17 cellular contexts compared by ENCODE assay signal in genomic region chr21:44819283-44820243, GRCh38. TPM values are rescaled to one million over a fixed set of nuclear protein-coding genes. Genes with fewer than 3 reads are reported as not detected.
A peak's percentile ranks its signal among the peaks of the same experiment; 100 is the strongest.
DNase-seq lines count a peak whose midpoint lies in the region; ATAC-seq, FAIRE-seq and TF ChIP-seq lines count a peak whose summit lies in the region.
"Had no signal": no experiment of that assay in that cellular context is flagged by ENCODE, and none has a peak within 500 bp of the region (broad histone marks: within the 10 kb centered on the region; RNA-seq: fewer than 3 reads in every experiment).

No MANE protein-coding gene starts in this region.

- no peak for FAIRE-seq in D721Med (lab: Jason Lieb, UNC)
- FAIRE-seq: GM18507 had no signal

- WGBS in aorta, 2 donors: 97% methylated on average over 33 of the region's 33 CpGs

- H3K4me1 Mint-ChIP-seq in T-helper 1 cell treated with Interleukin-12 subunit alpha and Interleukin-12 subunit beta and Interleukin-4 antibody, amounts not matched to agents 30 μg/mL and 1 μg/mL, for 36 hours (ENCODE audit: low read depth): peaks cover 4% of the 10 kb centered on the region
- H3K4me1 Mint-ChIP-seq in IgD-negative memory B cell: peaks cover 5 to 10% (median 10%) of the 10 kb centered on the region in 3 donors
- H3K4me1 Mint-ChIP-seq in central memory CD8-positive, alpha-beta T cell: peaks cover 6% of the 10 kb centered on the region
- H3K4me1 Mint-ChIP-seq in neural crest cell: peaks cover 9% of the 10 kb centered on the region

- H3K9me3 ChIP-seq in aorta (ENCODE audit: control insufficient read depth, low read length): peaks cover 5% of the 10 kb centered on the region

- H3K4me3 Mint-ChIP-seq in T-helper 1 cell treated with Interleukin-12 subunit alpha and Interleukin-12 subunit beta and Interleukin-4 antibody, amounts not matched to agents 30 μg/mL and 1 μg/mL, for 36 hours: peak overlapping the region; percentile 54
- peak overlapping the region; percentile 64 to 86 (median 82) for H3K4me3 Mint-ChIP-seq in IgD-negative memory B cell
- peak overlapping the region; percentile 47 for H3K4me3 Mint-ChIP-seq in central memory CD8-positive, alpha-beta T cell
- H3K4me3 Mint-ChIP-seq in neural crest cell: peak overlapping the region; percentile 77

- DNase-seq in T-helper 1 cell (no peak), neural crest cell (ENCODE audit: low read depth, low spot score) (no peak), aorta (no peak), D721Med (ENCODE audit: insufficient read length, low spot score) (no peak), SIG-M5 (lab: John Stamatoyannopoulos, UW) (no peak)
- no peak for DNase-seq in central memory CD8-positive, alpha-beta T cell (ENCODE audit: low spot score in 2 of 2)
- DNase-seq: central memory CD4-positive, alpha-beta T cell; GF-D8; NCI-H1930; NCI-H748 treated with DMSO at 0.1 percent for 48 hours; Right ventricle myocardium superior had no signal

- H3K4me1 ChIP-seq in aorta (ENCODE audit: control insufficient read depth in 1 of 2, insufficient read depth in 2 of 2, low read length in 2 of 2): no peaks in the 10 kb centered on the region

- H3K4me3 ChIP-seq in aorta (ENCODE audit: low read length in 2 of 2): no peak overlapping the region

- H3K27ac Mint-ChIP-seq in T-helper 1 cell treated with Interleukin-12 subunit alpha and Interleukin-12 subunit beta and Interleukin-4 antibody, amounts not matched to agents 30 μg/mL and 1 μg/mL, for 36 hours: peak overlapping the region; percentile 62
- H3K27ac Mint-ChIP-seq in IgD-negative memory B cell (peak overlapping the region; percentile 43 to 90 (median 59)), neural crest cell (ENCODE audit: unreplicated experiment) (no peak overlapping the region)
- H3K27ac Mint-ChIP-seq in central memory CD8-positive, alpha-beta T cell (ENCODE audit: low read depth): no peak overlapping the region

- H3K9me3 Mint-ChIP-seq in T-helper 1 cell treated with Interleukin-12 subunit alpha and Interleukin-12 subunit beta and Interleukin-4 antibody, amounts not matched to agents 30 μg/mL and 1 μg/mL, for 36 hours: peaks cover 23% of the 10 kb centered on the region
- H3K9me3 Mint-ChIP-seq in IgD-negative memory B cell (peaks cover 5 to 17% (median 11%) of the 10 kb centered on the region in 3 donors), neural crest cell (peaks cover 19% of the 10 kb centered on the region)
- H3K9me3 Mint-ChIP-seq in central memory CD8-positive, alpha-beta T cell: peaks cover 17% of the 10 kb centered on the region

- no peaks in the 10 kb centered on the region for H3K27me3 ChIP-seq in aorta (ENCODE audit: control insufficient read depth in 1 of 2, insufficient read depth in 2 of 2, low read length in 1 of 2)
- H3K27me3 ChIP-seq: heart left ventricle had no signal

- no peak for ATAC-seq in central memory CD8-positive, alpha-beta T cell (replicated peaks; ENCODE audit: extremely low read depth, poor library complexity, severe bottlenecking)
- ATAC-seq in aorta (ENCODE audit: low FRiP score): no peak

- no peak overlapping the region for H3K27ac ChIP-seq in aorta (ENCODE audit: low read depth in 1 of 2, low read length in 2 of 2)
- H3K27ac ChIP-seq: 22Rv1, epithelial cell of prostate had no signal

- intact Hi-C loops in aorta (cut with DNase I): loop anchor here (5.0 to 10.0 kb wide), 2 partner anchors 53 to 485 kb away; partner anchors contain the start of genes PTTG1IP (in 2 of the 2) and CFAP410 (in 1 of the 2)

- TF ChIP-seq CTCF in neural crest cell (conservative IDR thresholded peaks at IDR 0.05) (no peak), D721Med (IDR thresholded peaks at IDR 0.05; ENCODE audit: insufficient read depth, missing control alignments) (no peak)

- H3K36me3 Mint-ChIP-seq in T-helper 1 cell treated with Interleukin-12 subunit alpha and Interleukin-12 subunit beta and Interleukin-4 antibody, amounts not matched to agents 30 μg/mL and 1 μg/mL, for 36 hours (ENCODE audit: low read depth): peaks cover 7% of the 10 kb centered on the region
- H3K36me3 Mint-ChIP-seq in IgD-negative memory B cell (no peaks in the 10 kb centered on the region), neural crest cell (ENCODE audit: low read depth) (peaks cover 17% of the 10 kb centered on the region)
- H3K36me3 Mint-ChIP-seq in central memory CD8-positive, alpha-beta T cell (ENCODE audit: insufficient read depth): peaks cover 12% of the 10 kb centered on the region

- no peaks in the 10 kb centered on the region for H3K36me3 ChIP-seq in aorta (ENCODE audit: control insufficient read depth in 1 of 2, insufficient read depth in 2 of 2, low read length in 1 of 2)
- H3K36me3 ChIP-seq: heart left ventricle had no signal

- H3K27me3 Mint-ChIP-seq in T-helper 1 cell treated with Interleukin-12 subunit alpha and Interleukin-12 subunit beta and Interleukin-4 antibody, amounts not matched to agents 30 μg/mL and 1 μg/mL, for 36 hours (ENCODE audit: low read depth): peaks cover 9% of the 10 kb centered on the region
- H3K27me3 Mint-ChIP-seq in IgD-negative memory B cell (no peaks in the 10 kb centered on the region), neural crest cell (ENCODE audit: low read depth) (peaks cover 5% of the 10 kb centered on the region)
- no peaks in the 10 kb centered on the region for H3K27me3 Mint-ChIP-seq in central memory CD8-positive, alpha-beta T cell

RNA-seq across cellular contexts. Expression of gene SUMO3, which starts 1.7 kb away (rescaled TPM):
- polyA plus RNA-seq in IgD-negative memory B cell: 92.3 TPM
- total RNA-seq in neural crest cell: 92.1 and 97.7 TPM in 2 replicates
- 10 to 100 TPM; 63.2 to 68.9 TPM for total RNA-seq in aorta
- 10 to 100 TPM; 35.7 to 88.0 TPM for polyA plus RNA-seq in aorta

RNA-seq across cellular contexts. Expression of gene UBE2G2, which starts 17.9 kb away (rescaled TPM):
- polyA plus RNA-seq in IgD-negative memory B cell (55.7 TPM), aorta (10 to 100 TPM; 46.8 to 60.0 TPM)
- total RNA-seq in neural crest cell (108 and 111 TPM in 2 replicates), aorta (10 to 100 TPM; 79.5 to 83.6 TPM)

RNA-seq across cellular contexts. Expression of gene PTTG1IP, which starts 53.9 kb away (rescaled TPM):
- 44.7 TPM for polyA plus RNA-seq in IgD-negative memory B cell
- 164 and 169 TPM in 2 replicates for total RNA-seq in neural crest cell
- 100 to 1,000 TPM; 268 to 271 TPM for total RNA-seq in aorta
- polyA plus RNA-seq in aorta: 100 to 1,000 TPM; 103 to 191 TPM

Comparison
In these comparisons a context has a peak if more than half of its experiments do, and no peak if none do; other contexts are left out.
1. H3K27ac Mint-ChIP-seq: peak in T-helper 1 cell treated with Interleukin-12 subunit alpha and Interleukin-12 subunit beta and Interleukin-4 antibody, amounts not matched to agents 30 μg/mL and 1 μg/mL, for 36 hours (single experiment) and IgD-negative memory B cell (3 of 3); none in central memory CD8-positive, alpha-beta T cell (single experiment) and neural crest cell (single experiment).
2. Peak in every context shown above with its lines, with median percentiles within 50 percentile points of each other: H3K4me3 Mint-ChIP-seq.